In genomic region chrX:42117318-42117717, GRCh38 we compare ENCODE assay signal across 17 cellular contexts.
DNase-seq lines count a peak whose midpoint lies in the region; ATAC-seq and TF ChIP-seq lines count a peak whose summit lies in the region.
"Had no signal": no experiment of that assay in that cellular context is flagged by ENCODE, and none has a peak within 500 bp of the region (broad histone marks: within the 10 kb centered on the region; RNA-seq: fewer than 3 reads in every experiment).

No MANE protein-coding gene starts in this region.

- H3K4me3 ChIP-seq in GM12865 (ENCODE audit: low read depth, low read length) (no peak overlapping the region), mucosa of descending colon (no peak overlapping the region)
- H3K4me3 ChIP-seq: sigmoid colon, uterus had no signal

- no peaks in the 10 kb centered on the region for H3K36me3 ChIP-seq in mucosa of descending colon (ENCODE audit: low read depth)
- H3K36me3 ChIP-seq: neutrophil, sigmoid colon, uterus had no signal

- no peaks in the 10 kb centered on the region for H3K4me1 ChIP-seq in mucosa of descending colon (ENCODE audit: low read depth)
- H3K4me1 ChIP-seq: sigmoid colon, uterus had no signal

- no peak for TF ChIP-seq CTCF in GM12865 (IDR thresholded peaks at IDR 0.05; ENCODE audit: insufficient read depth, low read depth, low read length, missing control alignments)
- TF ChIP-seq CTCF in mucosa of descending colon (IDR thresholded peaks at IDR 0.05): no peak

- no peaks in the 10 kb centered on the region for H3K9me3 ChIP-seq in mucosa of descending colon
- H3K9me3 ChIP-seq: neutrophil, sigmoid colon, uterus had no signal

- intact Hi-C loops in mucosa of descending colon (cut with DNase I, micrococcal nuclease): no loop called here

- DNase-seq in GM12865 (ENCODE audit: low read depth): peak; percentile 53
- DNase-seq in kidney tubule cell (ENCODE audit: low spot score): no peak
- DNase-seq in GF-D8 (lab: John Stamatoyannopoulos, UW): no peak
- DNase-seq in mucosa of descending colon: no peak
- DNase-seq: aorta; Kasumi-1; NCI-H187; NCI-H524; sigmoid colon; stimulated activated naive B cell treated with anti-CD40 and anti-IgM and Interleukin-4, amounts not matched to agents 10 μg/mL and 1 μg/mL and 100 μg/mL, for 72 hours; uterus had no signal

- ATAC-seq in GM19351 (IDR thresholded peaks at IDR 0.05; ENCODE audit: unreplicated experiment) (peak; percentile 94), HG02759 (IDR thresholded peaks at IDR 0.05; ENCODE audit: unreplicated experiment) (peak; percentile 81), HG03442 (IDR thresholded peaks at IDR 0.05; ENCODE audit: unreplicated experiment) (peak; percentile 67), HG03039 (IDR thresholded peaks at IDR 0.05; ENCODE audit: unreplicated experiment) (no peak), mucosa of descending colon (no peak)
- ATAC-seq: SK-N-SH treated with all-trans-retinoic acid at 6 μM for 48 hours; stimulated activated naive B cell treated with anti-CD40 and anti-IgM and Interleukin-4, amounts not matched to agents 10 μg/mL and 1 μg/mL and 100 μg/mL, for 72 hours had no signal

Comparison
In these comparisons a context has a peak if more than half of its experiments do, and no peak if none do; other contexts are left out.
1. ATAC-seq: peak in GM19351 (single experiment), HG02759 (single experiment) and HG03442 (single experiment); none in HG03039 (single experiment) and mucosa of descending colon (single experiment).